10 cellular contexts compared by ENCODE assay signal in genomic region chr5:31853398-31854135, GRCh38.
DNase-seq lines count a peak whose midpoint lies in the region; ATAC-seq and TF ChIP-seq lines count a peak whose summit lies in the region.
"Had no signal": no experiment of that assay in that cellular context is flagged by ENCODE, and none has a peak within 500 bp of the region (broad histone marks: within the 10 kb centered on the region; RNA-seq: fewer than 3 reads in every experiment).

No MANE protein-coding gene starts in this region.

- peaks cover 40% of the 10 kb centered on the region for H3K27me3 Mint-ChIP-seq in stimulated activated naive CD8-positive, alpha-beta T cell treated with anti-CD3 and anti-CD28 coated beads, Interleukin-15, amount 100 ng/mL, for 72 hours
- peaks cover 9% of the 10 kb centered on the region for H3K27me3 Mint-ChIP-seq in endothelial cell (ENCODE audit: unreplicated experiment)
- H3K27me3 Mint-ChIP-seq in naive thymus-derived CD8-positive, alpha-beta T cell = peaks cover 0 to 34% (median 7%) of the 10 kb centered on the region in 5 donors

- intact Hi-C loops in vagina (cut with DNase I) = no loop called here
- intact Hi-C loops in mucosa of descending colon (cut with DNase I, micrococcal nuclease) = no loop called here

- POLR2A ChIA-PET in naive thymus-derived CD8-positive, alpha-beta T cell (lab: Charles Lee) = interaction anchor here (1.0 to 5.5 kb wide), 7 partner anchors 13 to 320 kb away, joined by 3 to 53 read pairs (median 3); no protein-coding TSS in a partner anchor

- H3K4me1 ChIP-seq in vagina (peaks cover 24% of the 10 kb centered on the region), mucosa of descending colon (ENCODE audit: low read depth) (peaks cover 4% of the 10 kb centered on the region)

- ATAC-seq in stimulated activated naive CD8-positive, alpha-beta T cell treated with anti-CD3 and anti-CD28 coated beads, Interleukin-15, amount 100 ng/mL, for 72 hours = no peak
- no peak for ATAC-seq in stimulated activated naive CD8-positive, alpha-beta T cell treated with anti-CD3 and anti-CD28 coated beads, Interleukin-15, Interleukin-2, amounts not matched to agents 100 U/mL and 50 U/mL, for 24 hours
- ATAC-seq in naive thymus-derived CD8-positive, alpha-beta T cell = no peak
- no peak for ATAC-seq in mucosa of descending colon

- no peaks in the 10 kb centered on the region for H3K27me3 ChIP-seq in vagina

- TF ChIP-seq POLR2A in vagina (IDR thresholded peaks at IDR 0.05) = no peak

- peak overlapping the region; percentile 74 to 81 for H3K4me3 Mint-ChIP-seq in stimulated activated naive CD8-positive, alpha-beta T cell treated with anti-CD3 and anti-CD28 coated beads, Interleukin-15, amount 100 ng/mL, for 72 hours
- peak overlapping the region; percentile 90 for H3K4me3 Mint-ChIP-seq in endothelial cell (ENCODE audit: unreplicated experiment)
- H3K4me3 Mint-ChIP-seq in naive thymus-derived CD8-positive, alpha-beta T cell = peak overlapping the region; percentile 70 to 98 (median 87)
- H3K4me3 Mint-ChIP-seq: memory B cell had no signal

- H3K4me3 ChIP-seq in vagina (peak overlapping the region in 1 of 2 donors; percentile 54), mucosa of descending colon (no peak overlapping the region)

- peaks cover 0 to 3% of the 10 kb centered on the region in 2 donors for H3K9me3 Mint-ChIP-seq in stimulated activated naive CD8-positive, alpha-beta T cell treated with anti-CD3 and anti-CD28 coated beads, Interleukin-15, amount 100 ng/mL, for 72 hours
- H3K9me3 Mint-ChIP-seq in endothelial cell (ENCODE audit: unreplicated experiment) = no peaks in the 10 kb centered on the region
- peaks cover 0 to 10% (median 3%) of the 10 kb centered on the region in 9 donors for H3K9me3 Mint-ChIP-seq in naive thymus-derived CD8-positive, alpha-beta T cell

- peaks cover 24% of the 10 kb centered on the region for H3K36me3 Mint-ChIP-seq in endothelial cell (ENCODE audit: low read depth, unreplicated experiment)
- peaks cover 0 to 4% (median 0%) of the 10 kb centered on the region in 3 donors for H3K36me3 Mint-ChIP-seq in naive thymus-derived CD8-positive, alpha-beta T cell
- H3K36me3 Mint-ChIP-seq: memory B cell had no signal

- H3K36me3 ChIP-seq in vagina (no peaks in the 10 kb centered on the region), mucosa of descending colon (ENCODE audit: low read depth) (no peaks in the 10 kb centered on the region)

- no peak for TF ChIP-seq CTCF in endothelial cell (IDR thresholded peaks at IDR 0.05; ENCODE audit: unreplicated experiment)
- no peak for TF ChIP-seq CTCF in vagina (IDR thresholded peaks at IDR 0.05)
- TF ChIP-seq CTCF in mucosa of descending colon (IDR thresholded peaks at IDR 0.05) = no peak

- DNase-seq in stimulated activated naive CD8-positive, alpha-beta T cell treated with anti-CD3 and anti-CD28 coated beads, Interleukin-15, amount 100 ng/mL, for 72 hours = no peak
- no peak for DNase-seq in stimulated activated naive CD8-positive, alpha-beta T cell treated with anti-CD3 and anti-CD28 coated beads, Interleukin-15, Interleukin-2, amounts not matched to agents 100 U/mL and 50 U/mL, for 24 hours
- DNase-seq in endothelial cell (ENCODE audit: low spot score) (no peak), vagina (ENCODE audit: extremely low spot score in 2 of 2) (no peak), dedifferentiated amniotic fluid mesenchymal stem cell (ENCODE audit: extremely low spot score) (no peak), kidney glomerular epithelial cell (lab: John Stamatoyannopoulos, UW) (no peak), mucosa of descending colon (no peak)
- DNase-seq in naive thymus-derived CD8-positive, alpha-beta T cell = no peak
- DNase-seq: MM.1S had no signal

- H3K4me1 Mint-ChIP-seq in stimulated activated naive CD8-positive, alpha-beta T cell treated with anti-CD3 and anti-CD28 coated beads, Interleukin-15, amount 100 ng/mL, for 72 hours = peaks cover 23% of the 10 kb centered on the region
- peaks cover 54% of the 10 kb centered on the region for H3K4me1 Mint-ChIP-seq in endothelial cell (ENCODE audit: unreplicated experiment)
- peaks cover 14 to 30% (median 25%) of the 10 kb centered on the region in 4 donors for H3K4me1 Mint-ChIP-seq in naive thymus-derived CD8-positive, alpha-beta T cell

- H3K9me3 ChIP-seq in vagina (no peaks in the 10 kb centered on the region), mucosa of descending colon (peaks cover 3% of the 10 kb centered on the region)

- H3K27ac ChIP-seq in vagina = peak overlapping the region; percentile 72

- peak overlapping the region in 1 of 2 donors; percentile 30 for H3K27ac Mint-ChIP-seq in stimulated activated naive CD8-positive, alpha-beta T cell treated with anti-CD3 and anti-CD28 coated beads, Interleukin-15, amount 100 ng/mL, for 72 hours
- H3K27ac Mint-ChIP-seq in endothelial cell (ENCODE audit: unreplicated experiment) = peak overlapping the region; percentile 93
- H3K27ac Mint-ChIP-seq in naive thymus-derived CD8-positive, alpha-beta T cell = peak overlapping the region in 6 of 10 donors; percentile 5 to 90 (median 74)
- H3K27ac Mint-ChIP-seq: memory B cell had no signal
